Comparison of ENCODE assay signal across 8 cellular contexts in genomic region chr17:32503251-32504165, GRCh38. TPM values are rescaled to one million over a fixed set of nuclear protein-coding genes. Genes with fewer than 3 reads are reported as not detected.
DNase-seq lines count a peak whose midpoint lies in the region; ATAC-seq and TF ChIP-seq lines count a peak whose summit lies in the region.

No MANE protein-coding gene starts in this region.

- no peaks in the 10 kb centered on the region for H3K9me3 ChIP-seq in CD4-positive, CD25-positive, alpha-beta regulatory T cell (ENCODE audit: control insufficient read depth in 2 of 2, low read length in 2 of 2)
- H3K9me3 ChIP-seq in SJSA1 (replicated peaks) (no peaks in the 10 kb centered on the region), ovary (no peaks in the 10 kb centered on the region)

- H3K4me1 ChIP-seq in CD4-positive, CD25-positive, alpha-beta regulatory T cell (ENCODE audit: control insufficient read depth, insufficient read depth, low read length, poor library complexity, severe bottlenecking), result peaks cover 54% of the 10 kb centered on the region
- H3K4me1 ChIP-seq in SJSA1 (replicated peaks) (peaks cover 33% of the 10 kb centered on the region), ovary (ENCODE audit: insufficient read depth) (no peaks in the 10 kb centered on the region)

- TF ChIP-seq EP300 in ovary (IDR thresholded peaks at IDR 0.05), result no peak

- WGBS in ovary, 3 donors, result 78 to 81% (median 78%) methylated on average over 7 of the region's 7 CpGs

- TF ChIP-seq CTCF in ovary (IDR thresholded peaks at IDR 0.05) (no peak), endothelial cell (IDR thresholded peaks at IDR 0.05; ENCODE audit: unreplicated experiment) (no peak)

- H3K9me3 Mint-ChIP-seq in CD4-positive, CD25-positive, alpha-beta regulatory T cell, result no peaks in the 10 kb centered on the region
- no peaks in the 10 kb centered on the region for H3K9me3 Mint-ChIP-seq in immature natural killer cell
- no peaks in the 10 kb centered on the region for H3K9me3 Mint-ChIP-seq in endothelial cell (ENCODE audit: unreplicated experiment)

- peak in 2 of 3 donors; percentile 76 to 90 for DNase-seq in CD4-positive, CD25-positive, alpha-beta regulatory T cell
- DNase-seq in SJSA1 (ENCODE audit: low read depth in 1 of 2, low spot score in 2 of 2), result no peak
- DNase-seq in immature natural killer cell, result peak; percentile 64 to 72 (median 71)
- no peak for DNase-seq in ovary
- DNase-seq in endothelial cell (ENCODE audit: low spot score), result no peak
- no peak for DNase-seq in LoVo (ENCODE audit: low spot score)

- H3K27ac ChIP-seq in CD4-positive, CD25-positive, alpha-beta regulatory T cell (ENCODE audit: insufficient read depth, low read length, poor library complexity, severe bottlenecking), result peak overlapping the region; percentile 85
- H3K27ac ChIP-seq in SJSA1 (peak overlapping the region; percentile 55), ovary (no peak overlapping the region)

- H3K27me3 Mint-ChIP-seq in CD4-positive, CD25-positive, alpha-beta regulatory T cell, result no peaks in the 10 kb centered on the region
- H3K27me3 Mint-ChIP-seq in immature natural killer cell (ENCODE audit: low read depth in 3 of 3), result peaks cover 0 to 5% (median 2%) of the 10 kb centered on the region in 3 donors
- H3K27me3 Mint-ChIP-seq in endothelial cell (ENCODE audit: unreplicated experiment), result peaks cover 3% of the 10 kb centered on the region

- no peak for TF ChIP-seq POLR2A in ovary (IDR thresholded peaks at IDR 0.05)

- peak overlapping the region; percentile 75 for H3K4me3 ChIP-seq in CD4-positive, CD25-positive, alpha-beta regulatory T cell (ENCODE audit: low read depth, low read length)
- H3K4me3 ChIP-seq in SJSA1 (no peak overlapping the region), ovary (no peak overlapping the region)

- intact Hi-C loops in ovary (cut with DNase I), result loop anchor here in 1 of 4 donors (10.0 kb wide), 1 partner anchor 121 kb away; no protein-coding TSS in a partner anchor

- peaks cover 31 to 81% (median 53%) of the 10 kb centered on the region in 4 donors for H3K4me1 Mint-ChIP-seq in CD4-positive, CD25-positive, alpha-beta regulatory T cell
- peaks cover 72 to 76% of the 10 kb centered on the region in 2 donors for H3K4me1 Mint-ChIP-seq in immature natural killer cell
- no peaks in the 10 kb centered on the region for H3K4me1 Mint-ChIP-seq in endothelial cell (ENCODE audit: unreplicated experiment)

- no peaks in the 10 kb centered on the region for H3K36me3 ChIP-seq in CD4-positive, CD25-positive, alpha-beta regulatory T cell (ENCODE audit: control insufficient read depth, insufficient read depth, low read length)
- no peaks in the 10 kb centered on the region for H3K36me3 ChIP-seq in SJSA1
- no peaks in the 10 kb centered on the region for H3K36me3 ChIP-seq in ovary

- no peaks in the 10 kb centered on the region for H3K27me3 ChIP-seq in CD4-positive, CD25-positive, alpha-beta regulatory T cell (ENCODE audit: control insufficient read depth, insufficient read depth, low read length)
- H3K27me3 ChIP-seq in SJSA1 (replicated peaks), result no peaks in the 10 kb centered on the region
- no peaks in the 10 kb centered on the region for H3K27me3 ChIP-seq in ovary

- peak overlapping the region; percentile 75 to 85 (median 80) for H3K4me3 Mint-ChIP-seq in CD4-positive, CD25-positive, alpha-beta regulatory T cell
- peak overlapping the region; percentile 70 to 81 (median 76) for H3K4me3 Mint-ChIP-seq in immature natural killer cell
- H3K4me3 Mint-ChIP-seq in endothelial cell (ENCODE audit: unreplicated experiment), result no peak overlapping the region

- peak overlapping the region; percentile 98 to 99 (median 99) for H3K27ac Mint-ChIP-seq in CD4-positive, CD25-positive, alpha-beta regulatory T cell
- H3K27ac Mint-ChIP-seq in immature natural killer cell, result peak overlapping the region; percentile 96 to 99 (median 98)
- no peak overlapping the region for H3K27ac Mint-ChIP-seq in endothelial cell (ENCODE audit: unreplicated experiment)

- ATAC-seq in CD4-positive, CD25-positive, alpha-beta regulatory T cell (ENCODE audit: low read depth in 2 of 2), result peak; percentile 97 to 98
- ATAC-seq in GM19023 (IDR thresholded peaks at IDR 0.05; ENCODE audit: unreplicated experiment) (peak; percentile 87), HG03064 (IDR thresholded peaks at IDR 0.05; ENCODE audit: low read depth, unreplicated experiment) (peak; percentile 82)

- no peaks in the 10 kb centered on the region for H3K36me3 Mint-ChIP-seq in CD4-positive, CD25-positive, alpha-beta regulatory T cell
- H3K36me3 Mint-ChIP-seq in immature natural killer cell (peaks cover 0 to 4% (median 0%) of the 10 kb centered on the region in 3 donors), endothelial cell (ENCODE audit: low read depth, unreplicated experiment) (no peaks in the 10 kb centered on the region)

RNA-seq across cellular contexts. Expression of gene CDK5R1, which starts 16.7 kb away (rescaled TPM):
- 6.3 TPM for total RNA-seq in CD4-positive, CD25-positive, alpha-beta regulatory T cell
- 1 to 10 TPM; 3.5 to 8.9 (median 5.0) TPM for polyA plus RNA-seq in CD4-positive, CD25-positive, alpha-beta regulatory T cell
- total RNA-seq in SJSA1 (2014; rRNA removed; shearing (Covaris generic)), result 2.5 and 2.9 TPM in 2 replicates
- polyA plus RNA-seq in immature natural killer cell (1 to 10 TPM in 2 of 3 donors, under 1 TPM in 1; 0.37 to 5.8 (median 2.3) TPM), ovary (1 to 10 TPM; 1.3 to 1.8 TPM)
- total RNA-seq in ovary (1 to 10 TPM in 6 of 7 donors, under 1 TPM in 1; 0.69 to 4.1 (median 2.1) TPM), endothelial cell (ENCODE audit: unreplicated experiment) (2.2 TPM)

RNA-seq across cellular contexts. Expression of gene PSMD11, which starts 59.2 kb away (rescaled TPM):
- total RNA-seq in CD4-positive, CD25-positive, alpha-beta regulatory T cell, result 92.4 TPM
- 100 to 1,000 TPM; 125 to 156 (median 142) TPM for polyA plus RNA-seq in CD4-positive, CD25-positive, alpha-beta regulatory T cell
- total RNA-seq in SJSA1 (2014; rRNA removed; shearing (Covaris generic)), result 100 and 115 TPM in 2 replicates
- polyA plus RNA-seq in immature natural killer cell, result 100 to 1,000 TPM in 1 of 3 donors, 10 to 100 TPM in 2; 82.1 to 136 (median 96.4) TPM
- 10 to 100 TPM; 31.2 to 83.0 (median 63.2) TPM for total RNA-seq in ovary
- 10 to 100 TPM; 20.1 to 49.2 TPM for polyA plus RNA-seq in ovary
- 110 TPM for total RNA-seq in endothelial cell (ENCODE audit: unreplicated experiment)

Comparison
In these comparisons a context has a peak if more than half of its experiments do, and no peak if none do; other contexts are left out.
1. DNase-seq: peak in CD4-positive, CD25-positive, alpha-beta regulatory T cell (2 of 3) and immature natural killer cell (3 of 3); none in SJSA1 (0 of 2), ovary (0 of 5), endothelial cell (single experiment) and LoVo (single experiment).
2. H3K27ac ChIP-seq: peak in CD4-positive, CD25-positive, alpha-beta regulatory T cell (single experiment) and SJSA1 (single experiment); none in ovary (0 of 2).
3. Peak in every context shown above with its lines, with median percentiles within 50 percentile points of each other: ATAC-seq.